Comparison of ENCODE assay signal across 8 cellular contexts in genomic region chr1:100351095-100351884, GRCh38. TPM values are rescaled to one million over a fixed set of nuclear protein-coding genes. Genes with fewer than 3 reads are reported as not detected.
DNase-seq lines count a peak whose midpoint lies in the region; ATAC-seq and TF ChIP-seq lines count a peak whose summit lies in the region.

No MANE protein-coding gene starts in this region.

- H3K4me1 ChIP-seq in DOHH2 (ENCODE audit: control insufficient read depth, low read length) (peaks cover 26% of the 10 kb centered on the region), Panc1 (ENCODE audit: control insufficient read depth, insufficient read depth, low read length) (peaks cover 18% of the 10 kb centered on the region)

- TF ChIP-seq CTCF in DOHH2 (IDR thresholded peaks at IDR 0.05; ENCODE audit: low read depth, low read length, poor library complexity, severe bottlenecking) (peak; percentile 73), Panc1 (IDR thresholded peaks at IDR 0.05) (peak; percentile 49)

- CTCF ChIA-PET in Panc1 (lab: Charles Lee) = no interaction called here

- peak overlapping the region; percentile 90 for H3K4me3 ChIP-seq in DOHH2 (ENCODE audit: low read length)
- H3K4me3 ChIP-seq in Panc1 (ENCODE audit: low read depth in 2 of 2, low read length in 2 of 2) = peak overlapping the region; percentile 83 to 84

- H3K79me2 ChIP-seq in DOHH2 (ENCODE audit: control insufficient read depth, low read length) = no peaks in the 10 kb centered on the region

- no peaks in the 10 kb centered on the region for H3K9me3 Mint-ChIP-seq in activated T-cell treated with anti-CD3 and anti-CD28 coated beads, Interleukin-2, amount 50 U/mL, for 72 hours
- H3K9me3 Mint-ChIP-seq in naive B cell = no peaks in the 10 kb centered on the region
- H3K9me3 Mint-ChIP-seq in stimulated activated effector memory CD8-positive, alpha-beta T cell treated with anti-CD3 and anti-CD28 coated beads, Interleukin-12 subunit alpha, Interleukin-12 subunit beta, amount 100 ng/mL, for 72 hours = no peaks in the 10 kb centered on the region

- H3F3A ChIP-seq in DOHH2 (ENCODE audit: control insufficient read depth, insufficient read depth) = peaks cover 22% of the 10 kb centered on the region

- H3K27ac ChIP-seq in DOHH2 (ENCODE audit: low read depth, low read length) (peak overlapping the region; percentile 87), Panc1 (ENCODE audit: low read length) (peak overlapping the region; percentile 91)

- H3K4me1 Mint-ChIP-seq in activated T-cell treated with anti-CD3 and anti-CD28 coated beads, Interleukin-2, amount 50 U/mL, for 72 hours (ENCODE audit: low read depth) = peaks cover 35% of the 10 kb centered on the region
- H3K4me1 Mint-ChIP-seq in naive B cell = peaks cover 29 to 45% (median 38%) of the 10 kb centered on the region in 3 donors
- peaks cover 31% of the 10 kb centered on the region for H3K4me1 Mint-ChIP-seq in stimulated activated effector memory CD8-positive, alpha-beta T cell treated with anti-CD3 and anti-CD28 coated beads, Interleukin-12 subunit alpha, Interleukin-12 subunit beta, amount 100 ng/mL, for 72 hours

- DNase-seq in KG1 (lab: John Stamatoyannopoulos, UW) (peak; percentile 95), Panc1 (ENCODE audit: low read depth, low spot score) (peak; percentile 80), fibroblast of gingiva (ENCODE audit: low read depth) (peak; percentile 85), naive B cell (peak; percentile 77)
- peak; percentile 89 to 90 for DNase-seq in activated T-cell treated with anti-CD3 and anti-CD28 coated beads, Interleukin-2, amount 50 U/mL, for 72 hours
- DNase-seq in stimulated activated effector memory CD8-positive, alpha-beta T cell treated with anti-CD3 and anti-CD28 coated beads, Interleukin-12 subunit alpha, Interleukin-12 subunit beta, amount 100 ng/mL, for 72 hours (ENCODE audit: low spot score in 2 of 2) = peak; percentile 71 to 93

- H3K36me3 ChIP-seq in DOHH2 (ENCODE audit: control insufficient read depth, low read length) (no peaks in the 10 kb centered on the region; the same call in 1 of the 2 replicates), Panc1 (ENCODE audit: control insufficient read depth, insufficient read depth, low read length) (peaks cover 3% of the 10 kb centered on the region; the same call in 1 of the 2 replicates)

- no peaks in the 10 kb centered on the region for H4K20me1 ChIP-seq in DOHH2 (ENCODE audit: control insufficient read depth, insufficient read depth, low read depth, low read length)

- peak overlapping the region; percentile 93 for H3K27ac Mint-ChIP-seq in activated T-cell treated with anti-CD3 and anti-CD28 coated beads, Interleukin-2, amount 50 U/mL, for 72 hours
- peak overlapping the region; percentile 86 to 99 (median 96) for H3K27ac Mint-ChIP-seq in naive B cell
- H3K27ac Mint-ChIP-seq in stimulated activated effector memory CD8-positive, alpha-beta T cell treated with anti-CD3 and anti-CD28 coated beads, Interleukin-12 subunit alpha, Interleukin-12 subunit beta, amount 100 ng/mL, for 72 hours = peak overlapping the region; percentile 95

- H3K36me3 Mint-ChIP-seq in activated T-cell treated with anti-CD3 and anti-CD28 coated beads, Interleukin-2, amount 50 U/mL, for 72 hours (ENCODE audit: insufficient read depth in 2 of 2) = peaks cover 12 to 19% of the 10 kb centered on the region in 2 donors
- H3K36me3 Mint-ChIP-seq in naive B cell = peaks cover 0 to 8% of the 10 kb centered on the region in 2 donors
- H3K36me3 Mint-ChIP-seq in stimulated activated effector memory CD8-positive, alpha-beta T cell treated with anti-CD3 and anti-CD28 coated beads, Interleukin-12 subunit alpha, Interleukin-12 subunit beta, amount 100 ng/mL, for 72 hours = peaks cover 45% of the 10 kb centered on the region

- peak overlapping the region; percentile 99 for H3K4me3 Mint-ChIP-seq in activated T-cell treated with anti-CD3 and anti-CD28 coated beads, Interleukin-2, amount 50 U/mL, for 72 hours
- peak overlapping the region; percentile 94 to 100 (median 98) for H3K4me3 Mint-ChIP-seq in naive B cell
- H3K4me3 Mint-ChIP-seq in stimulated activated effector memory CD8-positive, alpha-beta T cell treated with anti-CD3 and anti-CD28 coated beads, Interleukin-12 subunit alpha, Interleukin-12 subunit beta, amount 100 ng/mL, for 72 hours = peak overlapping the region; percentile 98

- intact Hi-C loops in Panc1 (cut with micrococcal nuclease; ENCODE audit: unreplicated experiment) = loop anchor here (10.0 kb wide), 1 partner anchor 104 kb away; no protein-coding TSS in a partner anchor

- in situ Hi-C loops in Panc1 (cut with HindIII; ENCODE audit: low pct_unique_long_range_greater_than_20kb, low sequenced_read_pairs) = no loop called here

- POLR2A ChIA-PET in Panc1 (lab: Charles Lee) = interaction anchor here (0.6 to 0.7 kb wide), 2 partner anchors 84 to 195 kb away, joined by 3 to 4 read pairs; no protein-coding TSS in a partner anchor

- H3K9me2 ChIP-seq in DOHH2 (replicated peaks; ENCODE audit: control insufficient read depth, low read length) = no peaks in the 10 kb centered on the region

- H3K9me3 ChIP-seq in DOHH2 (ENCODE audit: control insufficient read depth, insufficient read depth, low read length) (no peaks in the 10 kb centered on the region), Panc1 (ENCODE audit: control insufficient read depth, insufficient read depth, low read depth, low read length) (no peaks in the 10 kb centered on the region)

- H3K4me2 ChIP-seq in DOHH2 (ENCODE audit: low read length) = peak overlapping the region; percentile 70

- H3K27me3 Mint-ChIP-seq in activated T-cell treated with anti-CD3 and anti-CD28 coated beads, Interleukin-2, amount 50 U/mL, for 72 hours (ENCODE audit: low read depth) = no peaks in the 10 kb centered on the region
- H3K27me3 Mint-ChIP-seq in naive B cell = no peaks in the 10 kb centered on the region

- BruUV-seq in Panc1 (replicated peaks; lab: Mats Ljungman, UMichigan) = TSS peak; percentile 96

- ATAC-seq in GM21737 (IDR thresholded peaks at IDR 0.05; ENCODE audit: unreplicated experiment) (peak; percentile 56), Panc1 (peak; percentile 90), naive B cell (ENCODE audit: low read depth in 2 of 2) (peak; percentile 60 to 62)
- peak; percentile 77 for ATAC-seq in activated T-cell treated with anti-CD3 and anti-CD28 coated beads, Interleukin-2, amount 50 U/mL, for 72 hours (replicated peaks in 1 of 2)
- peak; percentile 82 for ATAC-seq in stimulated activated effector memory CD8-positive, alpha-beta T cell treated with anti-CD3 and anti-CD28 coated beads, Interleukin-12 subunit alpha, Interleukin-12 subunit beta, amount 100 ng/mL, for 72 hours

- no peaks in the 10 kb centered on the region; the same call in 1 of the 2 replicates for H3K27me3 ChIP-seq in DOHH2 (ENCODE audit: control insufficient read depth, low read length)
- no peaks in the 10 kb centered on the region for H3K27me3 ChIP-seq in Panc1 (ENCODE audit: control insufficient read depth, insufficient read depth, low read length)

RNA-seq across cellular contexts. Expression of gene CDC14A, which starts 1.0 kb away (rescaled TPM):
- total RNA-seq in Panc1 (2021; ENCODE audit: unreplicated experiment) = 6.6 TPM
- 1.9 TPM for polyA plus RNA-seq in Panc1 (2012; ENCODE audit: insufficient read length)
- total RNA-seq in activated T-cell treated with anti-CD3 and anti-CD28 coated beads, Interleukin-2, amount 50 U/mL, for 72 hours = 10 to 100 TPM; 17.8 to 24.1 TPM
- 10 to 100 TPM in 5 of 6 donors, 1 to 10 TPM in 1; 6.1 to 17.1 (median 14.4) TPM for polyA plus RNA-seq in naive B cell (ENCODE audit: low read depth in 6 of 6)

Comparison
In these comparisons a context has a peak if more than half of its experiments do, and no peak if none do; other contexts are left out.
1. Peak in every context shown above with its lines: DNase-seq, ATAC-seq, H3K4me3 ChIP-seq and H3K27ac ChIP-seq.